Comparison of ENCODE assay signal across 8 cellular contexts in the genomic region with DNA sequence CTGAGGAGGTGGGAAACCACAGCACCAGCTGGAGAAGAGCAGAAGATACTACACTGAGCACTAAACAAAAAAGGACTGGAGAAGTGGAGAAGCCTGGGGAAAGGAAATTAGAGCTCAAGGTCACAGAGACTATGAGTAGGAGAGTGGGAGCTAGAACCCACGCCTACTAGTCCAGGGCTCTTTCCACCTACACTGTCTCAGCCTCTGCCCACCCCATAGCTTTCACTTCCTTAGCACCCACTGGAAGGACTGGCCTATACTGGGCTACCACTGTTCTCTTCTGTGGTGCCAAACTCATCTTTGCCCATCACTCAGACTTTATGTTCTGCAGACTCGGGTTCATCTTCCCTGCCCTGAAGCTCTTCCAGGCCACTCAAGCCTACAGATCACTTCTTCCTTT.
"Had no signal": no experiment of that assay in that cellular context is flagged by ENCODE, and none has a peak within 500 bp of the region (broad histone marks: within the 10 kb centered on the region; RNA-seq: fewer than 3 reads in every experiment).

No MANE protein-coding gene starts in this region.

- H3K27ac Mint-ChIP-seq: GM23338, H9, HFFc6 had no signal

- ATAC-seq: GM23338, K562 had no signal

- H3K9me3 Mint-ChIP-seq: GM23338, H9, HFFc6 had no signal

- DNase-seq: H9, KG1 had no signal

- H3K4me3 Mint-ChIP-seq: GM23338, H9, HFFc6 had no signal

- H3K4me3 ChIP-seq: GM23338, K562 had no signal

- FAIRE-seq: H1, H54, HTR-8/SVneo, K562 had no signal
